Comparison of ENCODE assay signal across 9 cellular contexts in genomic region chr5:155004138-155004744, GRCh38. TPM values are rescaled to one million over a fixed set of nuclear protein-coding genes. Genes with fewer than 3 reads are reported as not detected.
DNase-seq lines count a peak whose midpoint lies in the region; ATAC-seq, FAIRE-seq and TF ChIP-seq lines count a peak whose summit lies in the region.
"Had no signal": no experiment of that assay in that cellular context is flagged by ENCODE, and none has a peak within 500 bp of the region (broad histone marks: within the 10 kb centered on the region; RNA-seq: fewer than 3 reads in every experiment).

No MANE protein-coding gene starts in this region.

- BruUV-seq in Calu3 (replicated peaks; lab: Mats Ljungman, UMichigan) (no TSS peak), HepG2 (replicated peaks; lab: Mats Ljungman, UMichigan) (no TSS peak)

- peak; percentile 65 for TF ChIP-seq RAD21 in HepG2 (CRISPR knock-in tag; IDR thresholded peaks at IDR 0.05)

- H3K36me3 Mint-ChIP-seq in Calu3 (ENCODE audit: insufficient read depth, unreplicated experiment), result no peaks in the 10 kb centered on the region
- H3K36me3 Mint-ChIP-seq in activated naive CD4-positive, alpha-beta T cell treated with anti-CD3 and anti-CD28 coated beads, Interleukin-2, amount 50 U/mL, for 72 hours, result no peaks in the 10 kb centered on the region
- H3K36me3 Mint-ChIP-seq: brain had no signal

- no peak for TF ChIP-seq POLR2A in HepG2 (IDR thresholded peaks at IDR 0.05; ENCODE audit: insufficient read depth in 1 of 2, low read depth in 2 of 2, low read length in 2 of 2)

- intact Hi-C loops in Calu3 (cut with micrococcal nuclease; ENCODE audit: unreplicated experiment) (loop anchor here (1.0 to 5.0 kb wide), 4 partner anchors 32 to 352 kb away; no protein-coding TSS in a partner anchor), HepG2 (cut with micrococcal nuclease; ENCODE audit: unreplicated experiment) (loop anchor here (1.0 to 10.0 kb wide), 2 partner anchors 32 to 359 kb away; no protein-coding TSS in a partner anchor), tibial artery (cut with DNase I; ENCODE audit: low total_unique reads) (no loop called here)

- no peak overlapping the region for H3K4me3 Mint-ChIP-seq in Calu3 (ENCODE audit: low read depth, unreplicated experiment)
- H3K4me3 Mint-ChIP-seq: brain had no signal

- no peaks in the 10 kb centered on the region for H4K20me1 ChIP-seq in HepG2 (ENCODE audit: insufficient read depth, low read length)

- H2AFZ ChIP-seq in HepG2 (ENCODE audit: low read length), result no peak overlapping the region

- POLR2A ChIA-PET in HepG2 (lab: Yijun Ruan, JAX), result no interaction called here

- H3K4me3 ChIP-seq in HepG2 (replicated peaks in 1 of 3; ENCODE audit: insufficient read depth in 1 of 3, low read depth in 2 of 3, low read length in 3 of 3) (no peak overlapping the region), tibial artery (no peak overlapping the region)

- H3K27ac ChIP-seq in HepG2 (ENCODE audit: extremely low read length, insufficient read depth, low read length) (no peak overlapping the region), tibial artery (no peak overlapping the region)

- no peak for FAIRE-seq in HepG2 (lab: Jason Lieb, UNC)

- DNase-seq in Calu3 (peak; percentile 76), HepG2 (ENCODE audit: low spot score) (peak; percentile 30), tibial artery (no peak), NCI-H146 (lab: John Stamatoyannopoulos, UW) (no peak), NCI-H446 (lab: John Stamatoyannopoulos, UW) (no peak)
- DNase-seq in activated naive CD4-positive, alpha-beta T cell treated with anti-CD3 and anti-CD28 coated beads, Interleukin-2, amount 50 U/mL, for 72 hours (ENCODE audit: low spot score in 2 of 2), result peak in 1 of 2 donors; percentile 20

- H3K4me1 ChIP-seq in HepG2 (ENCODE audit: insufficient read depth, low read length), result peaks cover 28% of the 10 kb centered on the region
- H3K4me1 ChIP-seq in tibial artery, result no peaks in the 10 kb centered on the region

- H3K27me3 Mint-ChIP-seq in Calu3 (ENCODE audit: unreplicated experiment), result peaks cover 15% of the 10 kb centered on the region

- 43% methylated on average over 8 of the region's 11 CpGs for WGBS in HepG2 (ENCODE audit: low lambda C conversion rate)

- peak; percentile 57 for ATAC-seq in HG03432 (IDR thresholded peaks at IDR 0.05; ENCODE audit: unreplicated experiment)
- peak; percentile 39 to 69 for ATAC-seq in activated naive CD4-positive, alpha-beta T cell treated with anti-CD3 and anti-CD28 coated beads, Interleukin-2, amount 50 U/mL, for 72 hours
- peak; percentile 92 for ATAC-seq in HepG2
- ATAC-seq in HG02973 (IDR thresholded peaks at IDR 0.05; ENCODE audit: unreplicated experiment), result no peak

- H3K27ac Mint-ChIP-seq in Calu3 (ENCODE audit: unreplicated experiment), result no peak overlapping the region
- H3K27ac Mint-ChIP-seq in activated naive CD4-positive, alpha-beta T cell treated with anti-CD3 and anti-CD28 coated beads, Interleukin-2, amount 50 U/mL, for 72 hours, result no peak overlapping the region
- H3K27ac Mint-ChIP-seq: brain had no signal

- H3K4me2 ChIP-seq in HepG2 (ENCODE audit: low read depth, low read length), result no peak overlapping the region

- in situ Hi-C loops in HepG2 (cut with HindIII; ENCODE audit: extremely low pct_ligation_motif_present, low pct_unique_long_range_greater_than_20kb), result loop anchor here (10.0 kb wide), 1 partner anchor 359 kb away; no protein-coding TSS in a partner anchor

- peak; percentile 78 for TF ChIP-seq CTCF in Calu3 (IDR thresholded peaks at IDR 0.05; ENCODE audit: unreplicated experiment)
- peak; percentile 93 for TF ChIP-seq CTCF in HepG2 (CRISPR knock-in tag; IDR thresholded peaks at IDR 0.05)
- no peak for TF ChIP-seq CTCF in tibial artery (IDR thresholded peaks at IDR 0.05)

- no peak for TF ChIP-seq EP300 in HepG2 (IDR thresholded peaks at IDR 0.05; ENCODE audit: low read depth in 2 of 2, low read length in 2 of 2)
- no peak for TF ChIP-seq EP300 in HepG2 (CRISPR knock-in tag; IDR thresholded peaks at IDR 0.05; ENCODE audit: borderline replicate concordance)

- H3K9me3 Mint-ChIP-seq in Calu3 (ENCODE audit: low read depth, unreplicated experiment), result no peaks in the 10 kb centered on the region
- H3K9me3 Mint-ChIP-seq in activated naive CD4-positive, alpha-beta T cell treated with anti-CD3 and anti-CD28 coated beads, Interleukin-2, amount 50 U/mL, for 72 hours, result no peaks in the 10 kb centered on the region

- no peaks in the 10 kb centered on the region for H3K9me3 ChIP-seq in HepG2 (ENCODE audit: low read length)
- no peaks in the 10 kb centered on the region for H3K9me3 ChIP-seq in tibial artery

- H3K36me3 ChIP-seq in HepG2 (replicated peaks in 1 of 2; ENCODE audit: control insufficient read depth in 1 of 2, insufficient read depth in 2 of 2, low read length in 2 of 2) (no peaks in the 10 kb centered on the region), tibial artery (no peaks in the 10 kb centered on the region)

- H3K27me3 ChIP-seq in HepG2 (ENCODE audit: control insufficient read depth in 1 of 2, insufficient read depth in 2 of 2, low read length in 2 of 2) (no peaks in the 10 kb centered on the region), tibial artery (peaks cover 0 to 2% of the 10 kb centered on the region in 2 donors)

- H3K79me2 ChIP-seq in HepG2 (ENCODE audit: insufficient read depth, low read length), result no peaks in the 10 kb centered on the region

- no peak overlapping the region for H3K9ac ChIP-seq in HepG2 (ENCODE audit: insufficient read depth, low read depth, low read length)

- peaks cover 16% of the 10 kb centered on the region for H3K4me1 Mint-ChIP-seq in Calu3 (ENCODE audit: low read depth, unreplicated experiment)
- H3K4me1 Mint-ChIP-seq: brain had no signal

- CTCF ChIA-PET in Calu3 (lab: Charles Lee) (interaction anchor here (0.6 to 4.0 kb wide), 7 partner anchors 15 to 357 kb away, joined by 3 to 41 read pairs (median 5); no protein-coding TSS in a partner anchor), HepG2 (lab: Yijun Ruan, JAX; ENCODE audit: low intra/inter-chr PET ratio, low total read pairs) (interaction anchor here (1.2 to 2.9 kb wide), 4 partner anchors 32 to 362 kb away, joined by 4 to 17 read pairs (median 7); no protein-coding TSS in a partner anchor)

TF ChIP-seq in HepG2, 621 proteins besides CTCF, POLR2A, EP300 and RAD21 (continues in another document):
- TF ChIP-seq ZNF816 (CRISPR knock-in tag; IDR thresholded peaks at IDR 0.05; ENCODE audit: borderline replicate concordance), result no peak
- TF ChIP-seq ZNF572 (CRISPR knock-in tag; IDR thresholded peaks at IDR 0.05), result 0 out of 2 replicates have a peak, but pooled peaks have one; percentile 29
- no peak for TF ChIP-seq ZNF773 (CRISPR knock-in tag; IDR thresholded peaks at IDR 0.05; ENCODE audit: borderline replicate concordance)
- 0 out of 2 replicates have a peak, but pooled peaks have one; percentile 35 for TF ChIP-seq ZNF501 (CRISPR knock-in tag; IDR thresholded peaks at IDR 0.05)
- TF ChIP-seq SALL1 (CRISPR knock-in tag; IDR thresholded peaks at IDR 0.05), result peak; percentile 37; the same call in 1 of the 2 replicates
- TF ChIP-seq SMC3 (IDR thresholded peaks at IDR 0.05; ENCODE audit: low read length), result peak; percentile 69
- TF ChIP-seq MZF1 (CRISPR knock-in tag; IDR thresholded peaks at IDR 0.05; ENCODE audit: borderline replicate concordance), result no peak
- peak; percentile 16 for TF ChIP-seq XRCC5 (optimal IDR thresholded peaks at IDR 0.05; ENCODE audit: low read length)
- TF ChIP-seq E2F1 (CRISPR knock-in tag; IDR thresholded peaks at IDR 0.05), result no peak
- 0 out of 2 replicates have a peak, but pooled peaks have one; percentile 42 for TF ChIP-seq FOXC1 (CRISPR knock-in tag; IDR thresholded peaks at IDR 0.05; ENCODE audit: borderline replicate concordance)
- TF ChIP-seq ETV5 (CRISPR knock-in tag; IDR thresholded peaks at IDR 0.05; ENCODE audit: borderline replicate concordance), result no peak
- peak; percentile 87 for TF ChIP-seq STAG1 (CRISPR knock-in tag; IDR thresholded peaks at IDR 0.05)
- peak; percentile 51 for TF ChIP-seq FOSL2 (CRISPR knock-in tag; IDR thresholded peaks at IDR 0.05)

RNA-seq across cellular contexts. Expression of gene KIF4B, which starts 9.3 kb away (rescaled TPM):
- total RNA-seq in Calu3 (2022), result not detected in 2 replicates
- total RNA-seq in activated naive CD4-positive, alpha-beta T cell treated with anti-CD3 and anti-CD28 coated beads, Interleukin-2, amount 50 U/mL, for 72 hours, result under 1 TPM; 0.11 to 0.14 TPM
- total RNA-seq in HepG2 (2016; rRNA removed; fragmentation: Illumina TruSeq; extraction: Trizol), result 0.04 and 0.11 TPM in 2 replicates
- not detected in 2 replicates for total RNA-seq in HepG2 (2016; cell fraction: cytosol; rRNA removed; fragmentation: Illumina TruSeq; extraction: Trizol; ENCODE audit: low read depth)
- 0.12 TPM in 1 of 2 replicates, not detected in the other for total RNA-seq in HepG2 (2016; cell fraction: insoluble cytoplasmic fraction; rRNA removed; fragmentation: Illumina TruSeq; extraction: Trizol)
- total RNA-seq in HepG2 (2016; cell fraction: membrane; rRNA removed; fragmentation: Illumina TruSeq; extraction: Trizol), result not detected in 2 replicates
- total RNA-seq in HepG2 (2016; cell fraction: nucleus; rRNA removed; fragmentation: Illumina TruSeq; extraction: Trizol), result 0.12 TPM in 1 of 2 replicates, not detected in the other
- polyA plus RNA-seq in HepG2 (2011; rRNA removed), result not detected in 2 replicates
- 0.01 TPM in 1 of 2 replicates, not detected in the other for polyA plus RNA-seq in HepG2 (2011; cell fraction: cytosol; rRNA removed)
- 0.02 TPM in 1 of 2 replicates, not detected in the other for polyA plus RNA-seq in HepG2 (2011; cell fraction: nucleus; rRNA removed)
- polyA plus RNA-seq in HepG2 (2012), result 0.04 and 0.05 TPM in 2 replicates
- not detected in 2 replicates for polyA plus RNA-seq in HepG2 (2016; cell fraction: cytosol; fragmentation: Illumina TruSeq; extraction: Trizol; ENCODE audit: low read depth)
- not detected in 2 replicates for polyA plus RNA-seq in HepG2 (2016; cell fraction: insoluble cytoplasmic fraction; fragmentation: Illumina TruSeq; extraction: Trizol; ENCODE audit: low read depth)
- polyA plus RNA-seq in HepG2 (2016; cell fraction: membrane; fragmentation: Illumina TruSeq; extraction: Trizol; ENCODE audit: low read depth), result not detected in 2 replicates
- polyA plus RNA-seq in HepG2 (2016; cell fraction: nucleus; fragmentation: Illumina TruSeq; extraction: Trizol; ENCODE audit: insufficient read depth, low read depth), result not detected in 2 replicates
- 0.12 TPM in 1 of 2 replicates, not detected in the other for polyA minus RNA-seq in HepG2 (2011; rRNA and poly(A)+ RNA removed; ENCODE audit: low replicate concordance)
- not detected in 2 replicates for polyA minus RNA-seq in HepG2 (2011; cell fraction: cytosol; rRNA and poly(A)+ RNA removed)
- 0.13 and 0.37 TPM in 2 replicates for polyA minus RNA-seq in HepG2 (2011; cell fraction: nucleus; rRNA and poly(A)+ RNA removed)

Comparison
In these comparisons a context has a peak if more than half of its experiments do, and no peak if none do; other contexts are left out.
1. DNase-seq: peak in Calu3 (single experiment) and HepG2 (single experiment); none in tibial artery (0 of 2), NCI-H146 (single experiment) and NCI-H446 (0 of 2).
2. CTCF ChIP-seq: peak in Calu3 (single experiment) and HepG2 (single experiment); none in tibial artery (0 of 2).